In genomic region chr13:44420376-44421220, GRCh38 we compare ENCODE assay signal across 21 cellular contexts.
"Had no signal": no experiment of that assay in that cellular context is flagged by ENCODE, and none has a peak within 500 bp of the region (broad histone marks: within the 10 kb centered on the region; RNA-seq: fewer than 3 reads in every experiment).

No MANE protein-coding gene starts in this region.

- H3K27ac ChIP-seq: body of pancreas, gastrocnemius medialis, prostate gland, right atrium auricular region, tibial artery, WERI-Rb-1 had no signal

- H3K36me3 ChIP-seq: gastrocnemius medialis, prostate gland, right atrium auricular region, tibial artery, WERI-Rb-1 had no signal

- H3K27ac Mint-ChIP-seq: activated CD4-positive, alpha-beta T cell treated with anti-CD3 and anti-CD28 coated beads for 36 hours; activated naive CD8-positive, alpha-beta T cell treated with anti-CD3 and anti-CD28 coated beads, Interleukin-2, amount 10 ng/mL, durations not matched to agents 7 days and 5 days; activated T-helper 17 cell treated with anti-CD3 and anti-CD28 coated beads, Interleukin-2, amount 50 U/mL, for 72 hours; naive thymus-derived CD8-positive, alpha-beta T cell had no signal

- H3K4me3 Mint-ChIP-seq: activated CD4-positive, alpha-beta T cell treated with anti-CD3 and anti-CD28 coated beads for 36 hours; activated naive CD8-positive, alpha-beta T cell treated with anti-CD3 and anti-CD28 coated beads, Interleukin-2, amount 10 ng/mL, durations not matched to agents 7 days and 5 days; activated T-helper 17 cell treated with anti-CD3 and anti-CD28 coated beads, Interleukin-2, amount 50 U/mL, for 72 hours; naive thymus-derived CD8-positive, alpha-beta T cell had no signal

- ATAC-seq: activated CD4-positive, alpha-beta T cell treated with anti-CD3 and anti-CD28 coated beads for 36 hours; activated T-helper 17 cell treated with anti-CD3 and anti-CD28 coated beads, Interleukin-2, amount 50 U/mL, for 72 hours; body of pancreas; gastrocnemius medialis; naive thymus-derived CD8-positive, alpha-beta T cell; stimulated activated naive CD8-positive, alpha-beta T cell treated with anti-CD3 and anti-CD28 coated beads, Interleukin-15, Interleukin-2, amounts not matched to agents 100 U/mL and 50 U/mL, for 24 hours had no signal

- H3K4me3 ChIP-seq: body of pancreas, gastrocnemius medialis, prostate gland, right atrium auricular region, tibial artery had no signal

- H3K27me3 ChIP-seq: body of pancreas, gastrocnemius medialis, right atrium auricular region, tibial artery had no signal

- H3K9me3 ChIP-seq: body of pancreas, gastrocnemius medialis, prostate gland, right atrium auricular region, tibial artery had no signal

- H3K4me1 Mint-ChIP-seq: activated CD4-positive, alpha-beta T cell treated with anti-CD3 and anti-CD28 coated beads for 36 hours; activated naive CD8-positive, alpha-beta T cell treated with anti-CD3 and anti-CD28 coated beads, Interleukin-2, amount 10 ng/mL, durations not matched to agents 7 days and 5 days; activated T-helper 17 cell treated with anti-CD3 and anti-CD28 coated beads, Interleukin-2, amount 50 U/mL, for 72 hours had no signal

- H3K4me1 ChIP-seq: body of pancreas, gastrocnemius medialis, prostate gland, tibial artery had no signal

- DNase-seq: activated CD4-positive, alpha-beta T cell treated with anti-CD3 and anti-CD28 coated beads for 36 hours; activated CD4-positive, alpha-beta T cell treated with anti-CD3 and anti-CD28 coated beads, Interleukin-2, amount 50 U/mL, for 48 hours; activated naive CD4-positive, alpha-beta T cell; activated naive CD8-positive, alpha-beta T cell treated with anti-CD3 and anti-CD28 coated beads, Interleukin-2, amount 10 ng/mL, durations not matched to agents 7 days and 5 days; body of pancreas; central memory CD4-positive, alpha-beta T cell; gastrocnemius medialis; kidney glomerular epithelial cell; naive thymus-derived CD8-positive, alpha-beta T cell; nucleus accumbens; stimulated activated CD4-positive, alpha-beta T cell treated with anti-CD3 and anti-CD28 coated beads, Interleukin-12 subunit alpha, Interleukin-12 subunit beta, amount 100 ng/mL, for 4 hours; stimulated activated CD4-positive, alpha-beta T cell treated with anti-CD3 and anti-CD28 coated beads, Interleukin-2, amount 100 ng/mL, for 24 hours; stimulated activated naive CD8-positive, alpha-beta T cell treated with anti-CD3 and anti-CD28 coated beads, Interleukin-15, Interleukin-2, amounts not matched to agents 100 U/mL and 50 U/mL, for 24 hours; substantia nigra; SW 1271; T-helper 2 cell; tibial artery; WERI-Rb-1 had no signal

- H3K36me3 Mint-ChIP-seq: activated naive CD8-positive, alpha-beta T cell treated with anti-CD3 and anti-CD28 coated beads, Interleukin-2, amount 10 ng/mL, durations not matched to agents 7 days and 5 days; naive thymus-derived CD8-positive, alpha-beta T cell had no signal

- H3K9me3 Mint-ChIP-seq: activated naive CD8-positive, alpha-beta T cell treated with anti-CD3 and anti-CD28 coated beads, Interleukin-2, amount 10 ng/mL, durations not matched to agents 7 days and 5 days; activated T-helper 17 cell treated with anti-CD3 and anti-CD28 coated beads, Interleukin-2, amount 50 U/mL, for 72 hours; naive thymus-derived CD8-positive, alpha-beta T cell had no signal
